1 cellular context compared by ENCODE assay signal in the genomic region with DNA sequence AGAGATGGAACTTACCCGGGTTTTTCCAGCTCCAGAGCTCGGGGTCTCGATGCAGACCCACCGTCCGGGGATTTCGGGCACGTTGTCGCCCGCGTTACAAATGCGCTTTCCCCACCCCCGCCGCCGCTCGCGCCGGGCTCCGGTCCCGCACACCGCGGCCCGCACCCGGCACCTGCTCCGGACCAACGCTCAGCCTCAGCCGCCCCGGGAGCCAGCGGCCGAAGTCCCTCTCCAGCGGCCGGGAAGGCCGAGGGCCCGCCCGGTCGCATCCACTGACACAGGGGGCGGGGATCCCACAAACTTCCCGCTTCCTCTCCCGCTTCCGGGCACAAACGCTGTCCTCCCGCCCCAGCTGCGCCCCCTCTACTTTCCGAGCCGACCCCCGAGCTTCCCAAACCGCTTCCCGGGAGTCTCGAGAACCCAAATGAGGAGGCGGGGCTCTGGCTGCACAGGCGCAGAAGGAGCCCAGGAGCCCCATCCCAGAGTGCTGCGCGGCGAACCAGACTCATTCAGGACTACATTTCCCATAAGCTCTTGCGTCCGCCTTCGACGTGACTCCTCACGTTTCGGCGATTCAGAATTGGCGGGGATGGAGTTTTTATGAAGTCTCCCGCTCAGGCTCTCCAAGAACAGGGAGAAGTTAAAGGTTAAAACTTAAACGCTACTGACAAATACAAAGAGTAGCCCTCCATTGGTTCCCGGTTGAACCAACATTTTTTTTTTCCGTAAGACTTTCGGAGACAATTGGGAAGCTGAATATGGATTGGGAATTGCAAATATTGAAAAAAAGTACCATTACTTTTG.
TF ChIP-seq lines count a peak whose summit lies in the region.

Gene ZNF782 (minus strand): TSS at position 442 of the 804 bp plus-strand sequence. CDS start 2,553 bp downstream, outside the sequence.

TF ChIP-seq in GM23338, 12 proteins besides CTCF, POLR2A, EP300 and RAD21 (continued from another document):
- TF ChIP-seq ZNF462 (CRISPR knock-in tag; IDR thresholded peaks at IDR 0.05) (no peak), REST (IDR thresholded peaks at IDR 0.05; ENCODE audit: unreplicated experiment) (no peak), POLR2AphosphoS5 (IDR thresholded peaks at IDR 0.05; ENCODE audit: low read depth) (peak; percentile 87), EZH2 (IDR thresholded peaks at IDR 0.05; ENCODE audit: low read depth, unreplicated experiment) (no peak), JUNB (IDR thresholded peaks at IDR 0.05; ENCODE audit: unreplicated experiment) (no peak)
